14 cellular contexts compared by ENCODE assay signal in genomic region chr15:101169457-101170071, GRCh38.
A peak's percentile ranks its signal among the peaks of the same experiment; 100 is the strongest.
DNase-seq lines count a peak whose midpoint lies in the region; ATAC-seq and TF ChIP-seq lines count a peak whose summit lies in the region.
"Had no signal": no experiment of that assay in that cellular context is flagged by ENCODE, and none has a peak within 500 bp of the region (broad histone marks: within the 10 kb centered on the region; RNA-seq: fewer than 3 reads in every experiment).

No MANE protein-coding gene starts in this region.

- H3K4me1 Mint-ChIP-seq in activated T-cell treated with anti-CD3 and anti-CD28 coated beads, Interleukin-2, amount 50 U/mL, for 72 hours (ENCODE audit: low read depth) = peaks cover 38% of the 10 kb centered on the region
- peaks cover 25% of the 10 kb centered on the region for H3K4me1 Mint-ChIP-seq in activated T-cell treated with anti-CD3 and anti-CD28 coated beads, Interleukin-2, amount 50 U/mL, for 4 hours (ENCODE audit: low read depth)

- peaks cover 17% of the 10 kb centered on the region; the same call in 1 of the 2 replicates for H3K9me3 ChIP-seq in Panc1 (ENCODE audit: control insufficient read depth, insufficient read depth, low read depth, low read length)
- peaks cover 9 to 32% (median 25%) of the 10 kb centered on the region in 8 donors for H3K9me3 ChIP-seq in spleen

- CTCF ChIA-PET in Panc1 (lab: Charles Lee) = no interaction called here

- peak overlapping the region; percentile 33 for H3K27ac Mint-ChIP-seq in activated T-cell treated with anti-CD3 and anti-CD28 coated beads, Interleukin-2, amount 50 U/mL, for 72 hours
- H3K27ac Mint-ChIP-seq: endodermal cell had no signal

- WGBS in spleen, 5 donors = 85 to 94% (median 90%) methylated on average over 11 to 19 of the region's 19 CpGs

- no peaks in the 10 kb centered on the region for H3K27me3 Mint-ChIP-seq in activated T-cell treated with anti-CD3 and anti-CD28 coated beads, Interleukin-2, amount 50 U/mL, for 72 hours (ENCODE audit: low read depth)
- H3K27me3 Mint-ChIP-seq in activated T-cell treated with anti-CD3 and anti-CD28 coated beads, Interleukin-2, amount 50 U/mL, for 4 hours (ENCODE audit: low read depth) = no peaks in the 10 kb centered on the region
- H3K27me3 Mint-ChIP-seq: naive thymus-derived CD8-positive, alpha-beta T cell; stimulated activated naive CD8-positive, alpha-beta T cell treated with anti-CD3 and anti-CD28 coated beads, Interleukin-15, Interleukin-2, amounts not matched to agents 100 ng/mL and 50 ng/mL, for 24 hours had no signal

- no TSS peak for BruUV-seq in Panc1 (replicated peaks; lab: Mats Ljungman, UMichigan)

- peaks cover 9 to 30% of the 10 kb centered on the region in 2 donors for H3K36me3 Mint-ChIP-seq in activated T-cell treated with anti-CD3 and anti-CD28 coated beads, Interleukin-2, amount 50 U/mL, for 72 hours (ENCODE audit: insufficient read depth in 2 of 2)
- peaks cover 11% of the 10 kb centered on the region for H3K36me3 Mint-ChIP-seq in activated T-cell treated with anti-CD3 and anti-CD28 coated beads, Interleukin-2, amount 50 U/mL, for 4 hours (ENCODE audit: insufficient read depth)

- TF ChIP-seq POLR2A in spleen (IDR thresholded peaks at IDR 0.05) = no peak

- peak overlapping the region in 1 of 2 donors; percentile 36 for H3K4me3 Mint-ChIP-seq in activated T-cell treated with anti-CD3 and anti-CD28 coated beads, Interleukin-2, amount 50 U/mL, for 72 hours
- H3K4me3 Mint-ChIP-seq in activated T-cell treated with anti-CD3 and anti-CD28 coated beads, Interleukin-2, amount 50 U/mL, for 4 hours = no peak overlapping the region
- H3K4me3 Mint-ChIP-seq: endodermal cell had no signal

- TF ChIP-seq CTCF in Panc1 (IDR thresholded peaks at IDR 0.05) = no peak
- TF ChIP-seq CTCF in fibroblast of pulmonary artery (IDR thresholded peaks at IDR 0.05; ENCODE audit: low read length, missing control alignments) = no peak
- no peak for TF ChIP-seq CTCF in spleen (IDR thresholded peaks at IDR 0.05 in 8 of 11, conservative IDR thresholded peaks at IDR 0.05 in 3 of 11)

- peaks cover 4 to 6% of the 10 kb centered on the region in 2 donors for H3K9me3 Mint-ChIP-seq in activated T-cell treated with anti-CD3 and anti-CD28 coated beads, Interleukin-2, amount 50 U/mL, for 72 hours
- peaks cover 24% of the 10 kb centered on the region for H3K9me3 Mint-ChIP-seq in activated T-cell treated with anti-CD3 and anti-CD28 coated beads, Interleukin-2, amount 50 U/mL, for 4 hours

- intact Hi-C loops in Panc1 (cut with micrococcal nuclease; ENCODE audit: unreplicated experiment) = no loop called here
- intact Hi-C loops in spleen (cut with DNase I; ENCODE audit: low total_unique reads) = no loop called here

- H3K27me3 ChIP-seq in Panc1 (ENCODE audit: control insufficient read depth, insufficient read depth, low read length) = no peaks in the 10 kb centered on the region
- H3K27me3 ChIP-seq in spleen (replicated peaks in 1 of 7) = no peaks in the 10 kb centered on the region
- H3K27me3 ChIP-seq: BE2C had no signal

- POLR2A ChIA-PET in Panc1 (lab: Charles Lee) = no interaction called here

- ATAC-seq in activated T-cell treated with anti-CD3 and anti-CD28 coated beads, Interleukin-2, amount 50 U/mL, for 72 hours (replicated peaks in 1 of 2) = no peak
- no peak for ATAC-seq in activated T-cell treated with anti-CD3 and anti-CD28 coated beads, Interleukin-2, amount 50 U/mL, for 4 hours
- ATAC-seq in Panc1 = no peak
- no peak for ATAC-seq in GM18861 (IDR thresholded peaks at IDR 0.05; ENCODE audit: unreplicated experiment)
- no peak for ATAC-seq in HG03196 (IDR thresholded peaks at IDR 0.05; ENCODE audit: unreplicated experiment)
- ATAC-seq: activated CD4-positive, CD25-positive, alpha-beta regulatory T cell treated with anti-CD3 and anti-CD28 coated beads, Interleukin-2, amount 50 U/mL, for 24 hours; naive thymus-derived CD8-positive, alpha-beta T cell had no signal

- in situ Hi-C loops in Panc1 (cut with HindIII; ENCODE audit: low pct_unique_long_range_greater_than_20kb, low sequenced_read_pairs) = no loop called here

- DNase-seq in activated T-cell treated with anti-CD3 and anti-CD28 coated beads, Interleukin-2, amount 50 U/mL, for 72 hours = no peak
- no peak for DNase-seq in activated T-cell treated with anti-CD3 and anti-CD28 coated beads, Interleukin-2, amount 50 U/mL, for 4 hours
- DNase-seq in Panc1 (ENCODE audit: low read depth, low spot score) = no peak
- DNase-seq in fibroblast of pulmonary artery (ENCODE audit: low read depth) = peak; percentile 62
- peak; percentile 71 for DNase-seq in spleen
- DNase-seq in occipital lobe (lab: John Stamatoyannopoulos, UW) = no peak
- DNase-seq: BE2C; endodermal cell; naive thymus-derived CD8-positive, alpha-beta T cell; SHP77 had no signal

- H3K4me3 ChIP-seq in Panc1 (ENCODE audit: low read depth in 2 of 2, low read length in 2 of 2) (no peak overlapping the region), fibroblast of pulmonary artery (replicated peaks; ENCODE audit: low read depth, low read length) (no peak overlapping the region), spleen (no peak overlapping the region)

- H3K4me1 ChIP-seq in Panc1 (ENCODE audit: control insufficient read depth, insufficient read depth, low read length) = peaks cover 46% of the 10 kb centered on the region
- peaks cover 6 to 81% (median 54%) of the 10 kb centered on the region in 6 donors for H3K4me1 ChIP-seq in spleen

- H3K36me3 ChIP-seq in Panc1 (ENCODE audit: control insufficient read depth, insufficient read depth, low read length) (no peaks in the 10 kb centered on the region; the same call in 1 of the 2 replicates), spleen (peaks cover 0 to 13% (median 0%) of the 10 kb centered on the region in 6 donors)

- H3K27ac ChIP-seq in Panc1 (ENCODE audit: low read length) (peak overlapping the region; percentile 95), spleen (peak overlapping the region in 6 of 8 donors; percentile 88 to 92 (median 90))

Comparison
In these comparisons a context has a peak if more than half of its experiments do, and no peak if none do; other contexts are left out.
1. DNase-seq: peak in fibroblast of pulmonary artery (single experiment) and spleen (single experiment); none in activated T-cell treated with anti-CD3 and anti-CD28 coated beads, Interleukin-2, amount 50 U/mL, for 72 hours (0 of 2), activated T-cell treated with anti-CD3 and anti-CD28 coated beads, Interleukin-2, amount 50 U/mL, for 4 hours (single experiment), Panc1 (single experiment) and occipital lobe (single experiment).